ENCODE assay signal across 25 cellular contexts in the genomic region with DNA sequence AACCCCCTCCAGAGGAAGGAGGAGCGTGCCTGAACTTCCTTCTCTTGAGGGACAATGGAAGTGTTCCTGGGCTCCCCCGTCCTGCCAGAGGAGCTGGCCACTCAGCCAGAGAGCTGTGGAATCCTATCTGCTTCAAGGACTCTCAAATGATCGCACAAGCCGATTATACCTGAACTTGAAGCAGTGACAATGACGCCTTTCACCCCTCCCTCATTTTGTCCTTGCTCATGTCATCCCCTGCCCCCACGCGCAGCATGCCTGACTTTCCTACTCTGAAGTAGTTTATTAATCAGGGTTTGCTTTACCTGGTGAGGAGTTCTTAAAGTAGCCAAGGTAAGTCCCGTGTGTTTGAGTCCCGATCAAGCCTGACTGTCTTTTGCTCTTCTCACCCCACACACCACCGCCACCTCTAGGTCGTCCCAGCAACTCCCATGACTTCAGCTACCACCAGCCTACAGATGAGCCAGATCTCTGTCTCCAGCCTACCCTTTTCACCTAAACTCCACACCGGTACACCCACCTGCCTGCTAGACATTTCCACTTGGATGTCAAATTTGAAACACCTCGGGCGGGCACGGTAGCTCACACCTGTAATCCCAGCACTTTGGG. TPM values are rescaled to one million over a fixed set of nuclear protein-coding genes. Genes with fewer than 3 reads are reported as not detected.
DNase-seq lines count a peak whose midpoint lies in the region; ATAC-seq and TF ChIP-seq lines count a peak whose summit lies in the region.
"Had no signal": no experiment of that assay in that cellular context is flagged by ENCODE, and none has a peak within 500 bp of the region (broad histone marks: within the 10 kb centered on the region; RNA-seq: fewer than 3 reads in every experiment).

No MANE protein-coding gene starts in this region.

- peak overlapping the region; percentile 73 for H3K14ac ChIP-seq in trophoblast cell (ENCODE audit: low read length)

- no peaks in the 10 kb centered on the region for H3K36me3 Mint-ChIP-seq in chondrocyte (ENCODE audit: low read depth)
- H3K36me3 Mint-ChIP-seq: activated naive CD4-positive, alpha-beta T cell treated with anti-CD3 and anti-CD28 coated beads, Interleukin-2, amount 50 U/mL, for 72 hours had no signal

- H3K79me2 ChIP-seq in trophoblast cell (ENCODE audit: control insufficient read depth, insufficient read depth, low read length, poor library complexity) = no peaks in the 10 kb centered on the region

- no peak for ATAC-seq in HG03097 (IDR thresholded peaks at IDR 0.05; ENCODE audit: low FRiP score, unreplicated experiment)
- ATAC-seq: activated naive CD4-positive, alpha-beta T cell treated with anti-CD3 and anti-CD28 coated beads, Interleukin-2, amount 50 U/mL, for 72 hours; activated T-cell treated with anti-CD3 and anti-CD28 coated beads, Interleukin-2, amount 50 U/mL, for 72 hours; left lobe of liver had no signal

- H3K9me3 Mint-ChIP-seq in chondrocyte (ENCODE audit: low read depth) = no peaks in the 10 kb centered on the region
- H3K9me3 Mint-ChIP-seq: activated naive CD4-positive, alpha-beta T cell treated with anti-CD3 and anti-CD28 coated beads, Interleukin-2, amount 50 U/mL, for 72 hours; activated T-cell treated with anti-CD3 and anti-CD28 coated beads, Interleukin-2, amount 50 U/mL, for 72 hours; stimulated activated naive CD8-positive, alpha-beta T cell treated with anti-CD3 and anti-CD28 coated beads, Interleukin-15, Interleukin-2, amounts not matched to agents 100 ng/mL and 50 ng/mL, for 24 hours had no signal

- no peak overlapping the region for H3K4ac ChIP-seq in trophoblast cell (ENCODE audit: low read depth, low read length)

- H3K27me3 ChIP-seq in trophoblast cell (ENCODE audit: insufficient read depth, low read length) = no peaks in the 10 kb centered on the region

- H2AFZ ChIP-seq in trophoblast cell (ENCODE audit: insufficient read depth, low read length, poor library complexity) = no peak overlapping the region

- peak overlapping the region; percentile 48 for H2BK120ac ChIP-seq in trophoblast cell (ENCODE audit: insufficient read depth, low read length, poor library complexity)

- peaks cover 85% of the 10 kb centered on the region for H3K4me1 Mint-ChIP-seq in chondrocyte (ENCODE audit: low read depth)

- H3K4me3 Mint-ChIP-seq in chondrocyte (ENCODE audit: unreplicated experiment) = no peak overlapping the region
- H3K4me3 Mint-ChIP-seq: activated T-cell treated with anti-CD3 and anti-CD28 coated beads, Interleukin-2, amount 50 U/mL, for 72 hours; dendritic cell treated with granulocyte-macrophage colony-stimulating factor and Interleukin-4, amounts not matched to agents 40 ng/mL and 50 ng/mL, for 4 days; IgD-negative memory B cell; stimulated activated naive CD8-positive, alpha-beta T cell treated with anti-CD3 and anti-CD28 coated beads, Interleukin-15, Interleukin-2, amounts not matched to agents 100 ng/mL and 50 ng/mL, for 24 hours had no signal

- no peak overlapping the region for H3K18ac ChIP-seq in trophoblast cell (ENCODE audit: low read length)

- no CpG with 5 or more reads among the region's 15 CpGs for WGBS in trophoblast cell (ENCODE audit: extremely low coverage, insufficient coverage, insufficient read length)

- peak overlapping the region; percentile 73 for H2AK5ac ChIP-seq in trophoblast cell (ENCODE audit: low read length)

- no peaks in the 10 kb centered on the region for H3K27me3 Mint-ChIP-seq in chondrocyte (ENCODE audit: low read depth)

- H3K23ac ChIP-seq in trophoblast cell (ENCODE audit: low read length) = no peak overlapping the region

- H3K27ac ChIP-seq in trophoblast cell (ENCODE audit: low read depth, low read length) = no peak overlapping the region

- no peak overlapping the region for H4K12ac ChIP-seq in trophoblast cell (ENCODE audit: low read depth, low read length)

- peak overlapping the region; percentile 48 for H4K91ac ChIP-seq in trophoblast cell (ENCODE audit: low read depth, low read length)

- H3K27ac Mint-ChIP-seq in chondrocyte (ENCODE audit: unreplicated experiment) = peak overlapping the region; percentile 24
- H3K27ac Mint-ChIP-seq: activated naive CD4-positive, alpha-beta T cell treated with anti-CD3 and anti-CD28 coated beads, Interleukin-2, amount 50 U/mL, for 72 hours; activated T-cell treated with anti-CD3 and anti-CD28 coated beads, Interleukin-2, amount 50 U/mL, for 72 hours; dendritic cell treated with granulocyte-macrophage colony-stimulating factor and Interleukin-4, amounts not matched to agents 40 ng/mL and 50 ng/mL, for 4 days; IgD-negative memory B cell; stimulated activated naive CD8-positive, alpha-beta T cell treated with anti-CD3 and anti-CD28 coated beads, Interleukin-15, Interleukin-2, amounts not matched to agents 100 ng/mL and 50 ng/mL, for 24 hours had no signal

- no peak overlapping the region for H3K4me2 ChIP-seq in trophoblast cell (ENCODE audit: low read length)

- H3K79me1 ChIP-seq in trophoblast cell (ENCODE audit: low read length) = peaks cover 13% of the 10 kb centered on the region

- peaks cover under 1% of the 10 kb centered on the region for H3K9me3 ChIP-seq in trophoblast cell (ENCODE audit: insufficient read depth, low read depth, low read length)

- H3K4me1 ChIP-seq in trophoblast cell (ENCODE audit: control insufficient read depth in 1 of 2, insufficient read depth in 2 of 2, low read length in 2 of 2) = peaks cover 10 to 11% of the 10 kb centered on the region in 2 experiments
- H3K4me1 ChIP-seq: Caco-2 had no signal

- DNase-seq in ELF-1 (ENCODE audit: low read depth, low spot score) (peak; percentile 63), LNCaP clone FGC (ENCODE audit: low read depth) (no peak), chondrocyte (ENCODE audit: low spot score) (no peak), trophoblast cell (no peak), DMS153 treated with DMSO at 0.1 percent for 48 hours (lab: John Stamatoyannopoulos, UW; ENCODE audit: unreplicated experiment) (no peak)
- no peak for DNase-seq in stimulated activated CD4-positive, alpha-beta T cell treated with anti-CD3 and anti-CD28 coated beads, Interleukin-12 subunit alpha, Interleukin-12 subunit beta, amount 100 ng/mL, for 4 hours
- no peak for DNase-seq in stimulated activated CD8-positive, alpha-beta memory T cell treated with anti-CD3 and anti-CD28 coated beads, Interleukin-4, amount 100 ng/mL, for 48 hours
- DNase-seq: activated T-cell treated with anti-CD3 and anti-CD28 coated beads, Interleukin-2, amount 50 U/mL, for 72 hours; Caco-2; NCI-H1930; OCI-M1; SHP77 treated with DMSO at 0.1 percent for 48 hours; T-helper 2 cell had no signal

- no peak overlapping the region for H3K4me3 ChIP-seq in LNCaP clone FGC (ENCODE audit: low read depth, low read length)
- no peak overlapping the region for H3K4me3 ChIP-seq in trophoblast cell (ENCODE audit: low read depth, low read length)

- peak overlapping the region; percentile 47 for H2BK5ac ChIP-seq in trophoblast cell (ENCODE audit: low read depth, low read length, poor library complexity)

- H3K36me3 ChIP-seq in trophoblast cell (ENCODE audit: control insufficient read depth in 1 of 2, insufficient read depth in 2 of 2, low read length in 2 of 2) = no peaks in the 10 kb centered on the region

- H4K8ac ChIP-seq in trophoblast cell (ENCODE audit: low read depth, low read length) = peak overlapping the region; percentile 40

- H3K9ac ChIP-seq in trophoblast cell (ENCODE audit: low read length) = no peak overlapping the region

- TF ChIP-seq CTCF in LNCaP clone FGC (IDR thresholded peaks at IDR 0.05; ENCODE audit: control insufficient read depth, extremely low read depth, insufficient read depth) (0 out of 2 replicates have a peak, but pooled peaks have one; percentile 2), chondrocyte (IDR thresholded peaks at IDR 0.05) (no peak)

- H2BK12ac ChIP-seq in trophoblast cell (ENCODE audit: low read length) = peak overlapping the region; percentile 74

RNA-seq across cellular contexts. Expression of gene PRELP, which starts 25.0 kb away (rescaled TPM):
- 29.5 to 33.7 TPM (median 33.2 TPM) in 3 replicates for total RNA-seq in chondrocyte
- 2.3 and 2.4 TPM in 2 replicates for polyA plus RNA-seq in trophoblast cell (2013)
- total RNA-seq: activated T-cell treated with anti-CD3 and anti-CD28 coated beads, Interleukin-2, amount 50 U/mL, for 72 hours; Caco-2; epithelial cell of proximal tubule; G401; mononuclear cell; NCI-H460 had no signal
- polyA plus RNA-seq: IgD-negative memory B cell had no signal

RNA-seq across cellular contexts. Expression of gene OPTC, which starts 43.3 kb away (rescaled TPM):
- not detected in 3 replicates for total RNA-seq in chondrocyte
- 0.47 TPM in 2 replicates for polyA plus RNA-seq in trophoblast cell (2013)
- total RNA-seq: activated naive CD4-positive, alpha-beta T cell treated with anti-CD3 and anti-CD28 coated beads, Interleukin-2, amount 50 U/mL, for 72 hours; activated T-cell treated with anti-CD3 and anti-CD28 coated beads, Interleukin-2, amount 50 U/mL, for 72 hours; Caco-2; epithelial cell of proximal tubule; frontal cortex; G401; left lobe of liver; mononuclear cell; NCI-H460; urinary bladder had no signal
- polyA plus RNA-seq: IgD-negative memory B cell had no signal
